ENCODE assay signal across 19 cellular contexts in the genomic region with DNA sequence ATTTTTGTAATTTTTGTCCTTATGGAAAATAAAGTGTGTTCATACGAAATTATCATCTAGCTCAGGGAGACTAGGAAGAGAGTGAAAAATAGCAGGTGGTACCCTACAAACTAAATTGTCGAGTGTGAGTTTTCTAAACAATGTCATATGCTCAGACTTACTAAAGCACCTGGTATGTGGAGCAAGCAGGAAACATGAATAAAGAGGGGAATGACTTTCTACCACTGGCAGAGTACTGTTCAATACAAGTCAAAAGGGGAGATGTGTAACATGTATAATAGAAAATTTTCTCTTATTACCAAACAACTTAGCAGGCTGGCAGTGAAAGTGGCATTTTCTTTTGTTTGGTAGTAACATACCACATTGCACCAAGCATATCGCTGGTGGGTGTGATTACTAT. TPM values are rescaled to one million over a fixed set of nuclear protein-coding genes. Genes with fewer than 3 reads are reported as not detected.
A peak's percentile ranks its signal among the peaks of the same experiment; 100 is the strongest.
DNase-seq lines count a peak whose midpoint lies in the region; ATAC-seq and TF ChIP-seq lines count a peak whose summit lies in the region.
"Had no signal": no experiment of that assay in that cellular context is flagged by ENCODE, and none has a peak within 500 bp of the region (broad histone marks: within the 10 kb centered on the region; RNA-seq: fewer than 3 reads in every experiment).

No MANE protein-coding gene starts in this region.

- intact Hi-C loops in naive thymus-derived CD4-positive, alpha-beta T cell (cut with micrococcal nuclease), result no loop called here
- intact Hi-C loops in colonic mucosa (cut with DNase I), result no loop called here

- CTCF ChIA-PET in naive thymus-derived CD4-positive, alpha-beta T cell (lab: Charles Lee), result no interaction called here

- peaks cover 0 to 2% (median 0%) of the 10 kb centered on the region in 11 donors for H3K9me3 Mint-ChIP-seq in naive thymus-derived CD4-positive, alpha-beta T cell
- H3K9me3 Mint-ChIP-seq: activated CD4-positive, alpha-beta T cell treated with anti-CD3 and anti-CD28 coated beads, Interleukin-2, amount 10 ng/mL, durations not matched to agents 24 days and 14 days; activated T-cell treated with anti-CD3 and anti-CD28 coated beads, Interleukin-2, amount 50 U/mL, for 24 hours; dendritic cell treated with granulocyte-macrophage colony-stimulating factor and Interleukin-4, amounts not matched to agents 40 ng/mL and 50 ng/mL, for 4 days; IgD-negative memory B cell had no signal

- no peaks in the 10 kb centered on the region for H3K27me3 Mint-ChIP-seq in naive thymus-derived CD4-positive, alpha-beta T cell
- H3K27me3 Mint-ChIP-seq in T-helper 17 cell, result no peaks in the 10 kb centered on the region
- H3K27me3 Mint-ChIP-seq: activated CD4-positive, alpha-beta T cell treated with anti-CD3 and anti-CD28 coated beads, Interleukin-2, amount 10 ng/mL, durations not matched to agents 24 days and 14 days; activated T-cell treated with anti-CD3 and anti-CD28 coated beads, Interleukin-2, amount 50 U/mL, for 24 hours; dendritic cell treated with granulocyte-macrophage colony-stimulating factor and Interleukin-4, amounts not matched to agents 40 ng/mL and 50 ng/mL, for 4 days; IgD-negative memory B cell; progenitor cell of endocrine pancreas had no signal

- no peaks in the 10 kb centered on the region for H3K9me3 ChIP-seq in naive thymus-derived CD4-positive, alpha-beta T cell (ENCODE audit: control insufficient read depth in 2 of 3, low read length in 3 of 3)
- no peaks in the 10 kb centered on the region for H3K9me3 ChIP-seq in colonic mucosa
- H3K9me3 ChIP-seq in T-helper 17 cell (ENCODE audit: control insufficient read depth, low read length, poor library complexity, severe bottlenecking), result no peaks in the 10 kb centered on the region
- H3K9me3 ChIP-seq: BE2C had no signal

- H3K36me3 Mint-ChIP-seq in naive thymus-derived CD4-positive, alpha-beta T cell, result peaks cover 6 to 31% (median 24%) of the 10 kb centered on the region in 5 donors
- peaks cover 18% of the 10 kb centered on the region for H3K36me3 Mint-ChIP-seq in T-helper 17 cell (ENCODE audit: low read depth)

- peaks cover 0 to 20% (median 0%) of the 10 kb centered on the region in 3 experiments for H3K36me3 ChIP-seq in naive thymus-derived CD4-positive, alpha-beta T cell (ENCODE audit: control insufficient read depth in 2 of 3, insufficient read depth in 3 of 3, low read length in 3 of 3)
- H3K36me3 ChIP-seq in colonic mucosa, result no peaks in the 10 kb centered on the region

- H3K4me1 Mint-ChIP-seq in naive thymus-derived CD4-positive, alpha-beta T cell, result peaks cover 10 to 39% (median 28%) of the 10 kb centered on the region in 7 donors
- H3K4me1 Mint-ChIP-seq in T-helper 17 cell, result peaks cover 29% of the 10 kb centered on the region

- H3K4me3 Mint-ChIP-seq in naive thymus-derived CD4-positive, alpha-beta T cell, result no peak overlapping the region
- H3K4me3 Mint-ChIP-seq in T-helper 17 cell, result no peak overlapping the region
- H3K4me3 Mint-ChIP-seq: activated CD4-positive, alpha-beta T cell treated with anti-CD3 and anti-CD28 coated beads, Interleukin-2, amount 10 ng/mL, durations not matched to agents 24 days and 14 days; activated T-cell treated with anti-CD3 and anti-CD28 coated beads, Interleukin-2, amount 50 U/mL, for 24 hours; dendritic cell treated with granulocyte-macrophage colony-stimulating factor and Interleukin-4, amounts not matched to agents 40 ng/mL and 50 ng/mL, for 4 days; IgD-negative memory B cell had no signal

- POLR2A ChIA-PET in naive thymus-derived CD4-positive, alpha-beta T cell (lab: Charles Lee), result no interaction called here

- no peaks in the 10 kb centered on the region for H3K4me1 ChIP-seq in naive thymus-derived CD4-positive, alpha-beta T cell (ENCODE audit: control insufficient read depth in 2 of 2, insufficient read depth in 2 of 2, low read length in 2 of 2)
- H3K4me1 ChIP-seq in colonic mucosa, result no peaks in the 10 kb centered on the region

- H3K9ac ChIP-seq in colonic mucosa (ENCODE audit: low read depth in 2 of 2, low read length in 2 of 2), result no peak overlapping the region

- no peak overlapping the region for H3K4me3 ChIP-seq in choroid plexus epithelial cell (ENCODE audit: low read depth, low read length)
- H3K4me3 ChIP-seq in naive thymus-derived CD4-positive, alpha-beta T cell (ENCODE audit: low read length), result no peak overlapping the region
- H3K4me3 ChIP-seq in colonic mucosa, result no peak overlapping the region

- peak; percentile 16 for ATAC-seq in naive thymus-derived CD4-positive, alpha-beta T cell
- ATAC-seq in T-helper 17 cell, result no peak

- DNase-seq in DMS 273 treated with DMSO at 0.1 percent for 48 hours (lab: John Stamatoyannopoulos, UW) (peak; percentile 12), HS-5 (ENCODE audit: low read depth) (peak; percentile 26), choroid plexus epithelial cell (ENCODE audit: low read depth) (peak; percentile 58), colonic mucosa (no peak), ureter (ENCODE audit: low spot score) (no peak), T-helper 17 cell (no peak), GM19238 (ENCODE audit: insufficient read length, low spot score) (no peak)
- no peak for DNase-seq in naive thymus-derived CD4-positive, alpha-beta T cell
- DNase-seq: activated CD4-positive, alpha-beta T cell treated with anti-CD3 and anti-CD28 coated beads, Interleukin-2, amount 10 ng/mL, durations not matched to agents 24 days and 14 days; activated T-cell treated with anti-CD3 and anti-CD28 coated beads, Interleukin-2, amount 50 U/mL, for 24 hours; BE2C; foreskin melanocyte; NCI-H748 treated with DMSO at 0.1 percent for 48 hours; RPMI8226; stimulated activated CD4-positive, alpha-beta T cell treated with anti-CD3 and anti-CD28 coated beads, Interleukin-2, amount 100 ng/mL, for 48 hours; trophoblast cell had no signal

- TF ChIP-seq CTCF in choroid plexus epithelial cell (conservative IDR thresholded peaks at IDR 0.05; ENCODE audit: low read depth, low read length) (no peak), colonic mucosa (IDR thresholded peaks at IDR 0.05) (no peak)

- H3K27ac ChIP-seq in naive thymus-derived CD4-positive, alpha-beta T cell (ENCODE audit: low read depth, low read length), result no peak overlapping the region
- H3K27ac ChIP-seq in colonic mucosa, result no peak overlapping the region

- no peaks in the 10 kb centered on the region for H3K27me3 ChIP-seq in naive thymus-derived CD4-positive, alpha-beta T cell (ENCODE audit: control insufficient read depth in 2 of 2, insufficient read depth in 2 of 2, low read length in 2 of 2)
- no peaks in the 10 kb centered on the region for H3K27me3 ChIP-seq in colonic mucosa
- H3K27me3 ChIP-seq: BE2C had no signal

- H3K27ac Mint-ChIP-seq in naive thymus-derived CD4-positive, alpha-beta T cell, result peak overlapping the region in 1 of 9 donors; percentile 5
- no peak overlapping the region for H3K27ac Mint-ChIP-seq in T-helper 17 cell
- H3K27ac Mint-ChIP-seq: activated CD4-positive, alpha-beta T cell treated with anti-CD3 and anti-CD28 coated beads, Interleukin-2, amount 10 ng/mL, durations not matched to agents 24 days and 14 days; activated T-cell treated with anti-CD3 and anti-CD28 coated beads, Interleukin-2, amount 50 U/mL, for 24 hours; dendritic cell treated with granulocyte-macrophage colony-stimulating factor and Interleukin-4, amounts not matched to agents 40 ng/mL and 50 ng/mL, for 4 days; IgD-negative memory B cell; progenitor cell of endocrine pancreas had no signal

RNA-seq across cellular contexts. Expression of a gene that starts 36.1 kb away (rescaled TPM):
- 10 to 100 TPM; 41.7 to 72.9 (median 49.1) TPM for total RNA-seq in naive thymus-derived CD4-positive, alpha-beta T cell
- 10 to 100 TPM; 84.0 to 93.4 TPM for polyA plus RNA-seq in naive thymus-derived CD4-positive, alpha-beta T cell
- total RNA-seq in colonic mucosa, result 10 to 100 TPM; 36.6 to 50.7 TPM
- total RNA-seq in ureter, result 52.9 TPM
- 10 to 100 TPM; 43.6 to 47.7 TPM for total RNA-seq in T-helper 17 cell

Comparison
In these comparisons a context has a peak if more than half of its experiments do, and no peak if none do; other contexts are left out.
1. DNase-seq: peak in DMS 273 treated with DMSO at 0.1 percent for 48 hours (single experiment), HS-5 (single experiment) and choroid plexus epithelial cell (single experiment); none in naive thymus-derived CD4-positive, alpha-beta T cell (0 of 9), colonic mucosa (single experiment), ureter (single experiment), T-helper 17 cell (0 of 3) and GM19238 (single experiment).